ENCODE assay signal across 21 cellular contexts in genomic region chr6:41515995-41516394, GRCh38.
"Had no signal": no experiment of that assay in that cellular context is flagged by ENCODE, and none has a peak within 500 bp of the region (broad histone marks: within the 10 kb centered on the region; RNA-seq: fewer than 3 reads in every experiment).

No MANE protein-coding gene starts in this region.

- H3K9me3 Mint-ChIP-seq: dendritic cell treated with granulocyte-macrophage colony-stimulating factor and Interleukin-4, amounts not matched to agents 40 ng/mL and 50 ng/mL, for 4 days; effector memory CD8-positive, alpha-beta T cell; nephron had no signal

- H3K36me3 Mint-ChIP-seq: naive B cell had no signal

- H3K27ac ChIP-seq: epithelial cell of prostate, esophagus muscularis mucosa, gastrocnemius medialis, heart right ventricle, pancreas had no signal

- H3K4me3 ChIP-seq: esophagus muscularis mucosa, gastrocnemius medialis, heart right ventricle, pancreas had no signal

- H3K27me3 Mint-ChIP-seq: progenitor cell of endocrine pancreas had no signal

- H3K36me3 ChIP-seq: esophagus muscularis mucosa, gastrocnemius medialis, heart right ventricle, pancreas had no signal

- H3K9me3 ChIP-seq: esophagus muscularis mucosa, gastrocnemius medialis, heart right ventricle, pancreas had no signal

- FAIRE-seq: islet of Langerhans, pancreas, small intestine, urothelium cell line had no signal

- H3K4me3 Mint-ChIP-seq: dendritic cell treated with granulocyte-macrophage colony-stimulating factor and Interleukin-4, amounts not matched to agents 40 ng/mL and 50 ng/mL, for 4 days; effector memory CD8-positive, alpha-beta T cell; naive B cell; nephron had no signal

- DNase-seq: effector memory CD8-positive, alpha-beta T cell; gastrocnemius medialis; heart right ventricle; hypothalamus; left ventricle myocardium superior; mesendoderm; naive B cell; occipital lobe; pancreas; right cardiac atrium; small intestine; stimulated activated CD4-positive, alpha-beta T cell treated with anti-CD3 and anti-CD28 coated beads, Interleukin-12 subunit alpha, Interleukin-12 subunit beta, amount 100 ng/mL, for 4 hours; stimulated activated naive CD4-positive, alpha-beta T cell; trophoblast cell had no signal

- H3K27me3 ChIP-seq: gastrocnemius medialis, pancreas had no signal

- H3K4me1 Mint-ChIP-seq: naive B cell had no signal

- H3K4me1 ChIP-seq: esophagus muscularis mucosa, gastrocnemius medialis, heart right ventricle had no signal

- ATAC-seq: effector memory CD8-positive, alpha-beta T cell; gastrocnemius medialis; heart right ventricle; left ventricle myocardium superior; pancreas; right cardiac atrium had no signal

- H3K27ac Mint-ChIP-seq: dendritic cell treated with granulocyte-macrophage colony-stimulating factor and Interleukin-4, amounts not matched to agents 40 ng/mL and 50 ng/mL, for 4 days; effector memory CD8-positive, alpha-beta T cell; nephron had no signal
